Comparison of ENCODE assay signal across 8 cellular contexts in genomic region chr3:67947808-67948508, GRCh38.
DNase-seq lines count a peak whose midpoint lies in the region; ATAC-seq lines count a peak whose summit lies in the region.

No MANE protein-coding gene starts in this region.

- H3K27me3 Mint-ChIP-seq in central memory CD8-positive, alpha-beta T cell = no peaks in the 10 kb centered on the region
- H3K27me3 Mint-ChIP-seq in stimulated activated naive B cell treated with anti-CD40 and anti-IgM and Interleukin-4, amounts not matched to agents 10 μg/mL and 1 μg/mL and 100 μg/mL, for 72 hours = no peaks in the 10 kb centered on the region

- H3K4me1 Mint-ChIP-seq in central memory CD8-positive, alpha-beta T cell = peaks cover 20% of the 10 kb centered on the region
- no peaks in the 10 kb centered on the region for H3K4me1 Mint-ChIP-seq in stimulated activated naive B cell treated with anti-CD40 and anti-IgM and Interleukin-4, amounts not matched to agents 10 μg/mL and 1 μg/mL and 100 μg/mL, for 72 hours

- H3K27ac Mint-ChIP-seq in central memory CD8-positive, alpha-beta T cell (ENCODE audit: low read depth) = peak overlapping the region; percentile 50
- no peak overlapping the region for H3K27ac Mint-ChIP-seq in stimulated activated naive B cell treated with anti-CD40 and anti-IgM and Interleukin-4, amounts not matched to agents 10 μg/mL and 1 μg/mL and 100 μg/mL, for 72 hours

- in situ Hi-C loops in G401 (cut with HindIII; ENCODE audit: low sequenced_read_pairs) = no loop called here

- peak; percentile 28 to 41 for ATAC-seq in activated CD4-positive, CD25-positive, alpha-beta regulatory T cell treated with anti-CD3 and anti-CD28 coated beads, Interleukin-2, amount 50 U/mL, for 24 hours
- peak; percentile 95 for ATAC-seq in central memory CD8-positive, alpha-beta T cell (replicated peaks; ENCODE audit: extremely low read depth, poor library complexity, severe bottlenecking)
- ATAC-seq in stimulated activated naive B cell treated with anti-CD40 and anti-IgM and Interleukin-4, amounts not matched to agents 10 μg/mL and 1 μg/mL and 100 μg/mL, for 72 hours (replicated peaks) = no peak
- ATAC-seq in GM21360 (IDR thresholded peaks at IDR 0.05; ENCODE audit: unreplicated experiment) (no peak), GM21515 (IDR thresholded peaks at IDR 0.05; ENCODE audit: unreplicated experiment) (no peak)

- DNase-seq in HCEC 1CT (peak; percentile 15), G401 (ENCODE audit: low spot score) (no peak)
- DNase-seq in central memory CD8-positive, alpha-beta T cell (ENCODE audit: low spot score in 2 of 2) = peak; percentile 41 to 66
- peak; percentile 45 for DNase-seq in stimulated activated CD4-positive, alpha-beta T cell treated with anti-CD3 and anti-CD28 coated beads, Interleukin-4, amount 100 ng/mL, for 24 hours
- DNase-seq in stimulated activated naive B cell treated with anti-CD40 and anti-IgM and Interleukin-4, amounts not matched to agents 10 μg/mL and 1 μg/mL and 100 μg/mL, for 72 hours = no peak

- peak overlapping the region; percentile 74 for H3K4me3 Mint-ChIP-seq in central memory CD8-positive, alpha-beta T cell
- no peak overlapping the region for H3K4me3 Mint-ChIP-seq in stimulated activated naive B cell treated with anti-CD40 and anti-IgM and Interleukin-4, amounts not matched to agents 10 μg/mL and 1 μg/mL and 100 μg/mL, for 72 hours

- H3K36me3 Mint-ChIP-seq in central memory CD8-positive, alpha-beta T cell (ENCODE audit: insufficient read depth) = no peaks in the 10 kb centered on the region
- no peaks in the 10 kb centered on the region for H3K36me3 Mint-ChIP-seq in stimulated activated naive B cell treated with anti-CD40 and anti-IgM and Interleukin-4, amounts not matched to agents 10 μg/mL and 1 μg/mL and 100 μg/mL, for 72 hours

- peaks cover 14% of the 10 kb centered on the region for H3K9me3 Mint-ChIP-seq in central memory CD8-positive, alpha-beta T cell
- H3K9me3 Mint-ChIP-seq in stimulated activated naive B cell treated with anti-CD40 and anti-IgM and Interleukin-4, amounts not matched to agents 10 μg/mL and 1 μg/mL and 100 μg/mL, for 72 hours = peaks cover 0 to 5% of the 10 kb centered on the region in 2 donors

Comparison
In these comparisons a context has a peak if more than half of its experiments do, and no peak if none do; other contexts are left out.
1. DNase-seq: peak in HCEC 1CT (single experiment), central memory CD8-positive, alpha-beta T cell (2 of 2) and stimulated activated CD4-positive, alpha-beta T cell treated with anti-CD3 and anti-CD28 coated beads, Interleukin-4, amount 100 ng/mL, for 24 hours (single experiment); none in G401 (single experiment) and stimulated activated naive B cell treated with anti-CD40 and anti-IgM and Interleukin-4, amounts not matched to agents 10 μg/mL and 1 μg/mL and 100 μg/mL, for 72 hours (single experiment).
2. ATAC-seq: peak in activated CD4-positive, CD25-positive, alpha-beta regulatory T cell treated with anti-CD3 and anti-CD28 coated beads, Interleukin-2, amount 50 U/mL, for 24 hours (2 of 2) and central memory CD8-positive, alpha-beta T cell (single experiment); none in stimulated activated naive B cell treated with anti-CD40 and anti-IgM and Interleukin-4, amounts not matched to agents 10 μg/mL and 1 μg/mL and 100 μg/mL, for 72 hours (0 of 2), GM21360 (single experiment) and GM21515 (single experiment).